9 cellular contexts compared by ENCODE assay signal in the genomic region with DNA sequence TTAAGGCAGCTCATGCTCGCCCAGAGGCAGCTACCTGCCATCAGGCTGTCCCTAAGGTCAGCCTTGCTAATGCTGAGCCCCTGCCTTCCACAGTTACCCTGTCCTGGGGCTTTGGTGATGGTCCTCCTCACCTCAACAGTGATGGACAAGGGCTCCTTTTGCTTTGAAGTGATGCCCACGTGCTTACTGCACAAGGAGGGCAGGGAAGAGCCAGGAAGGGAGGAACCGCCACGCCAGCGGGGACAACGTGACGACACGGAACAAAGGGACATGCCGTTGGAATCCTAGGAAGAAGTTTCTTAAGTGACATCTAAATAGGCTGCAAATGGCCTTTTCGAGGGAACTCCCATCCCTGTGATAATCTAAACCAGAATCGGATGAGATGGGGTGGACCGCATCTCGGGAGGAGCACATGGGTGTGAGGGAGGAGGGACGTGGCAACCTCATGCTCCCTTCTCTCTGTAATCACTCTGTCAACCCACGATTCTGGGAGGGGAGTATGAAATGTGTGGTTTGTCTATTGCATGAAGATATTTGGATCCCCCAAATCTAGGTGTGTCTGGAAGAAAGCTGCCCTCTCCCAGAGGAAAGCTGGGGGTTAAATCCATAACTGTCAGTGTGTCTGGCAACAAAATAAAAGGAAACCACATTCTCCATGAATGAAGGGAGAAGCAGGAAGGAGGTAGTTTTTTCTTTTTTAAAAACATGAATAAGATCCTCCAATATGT.
DNase-seq lines count a peak whose midpoint lies in the region; ATAC-seq and TF ChIP-seq lines count a peak whose summit lies in the region.
"Had no signal": no experiment of that assay in that cellular context is flagged by ENCODE, and none has a peak within 500 bp of the region (broad histone marks: within the 10 kb centered on the region; RNA-seq: fewer than 3 reads in every experiment).

No MANE protein-coding gene starts in this region.

- no peak for TF ChIP-seq CTCF in AG10803 (conservative IDR thresholded peaks at IDR 0.05; ENCODE audit: low read length)
- TF ChIP-seq CTCF in gastroesophageal sphincter (IDR thresholded peaks at IDR 0.05): no peak
- TF ChIP-seq CTCF in psoas muscle (IDR thresholded peaks at IDR 0.05): no peak

- H3K4me1 ChIP-seq in SJSA1 (replicated peaks): peaks cover 49% of the 10 kb centered on the region
- peaks cover 40 to 96% (median 79%) of the 10 kb centered on the region in 3 donors for H3K4me1 ChIP-seq in gastroesophageal sphincter
- H3K4me1 ChIP-seq in psoas muscle: peaks cover 84% of the 10 kb centered on the region

- peaks cover 34 to 48% of the 10 kb centered on the region in 2 donors for H3K4me1 Mint-ChIP-seq in stimulated activated naive B cell treated with anti-CD40 and anti-IgM and Interleukin-4, amounts not matched to agents 10 μg/mL and 1 μg/mL and 100 μg/mL, for 72 hours

- H3K27me3 ChIP-seq in SJSA1 (replicated peaks): no peaks in the 10 kb centered on the region
- no peaks in the 10 kb centered on the region for H3K27me3 ChIP-seq in gastroesophageal sphincter
- no peaks in the 10 kb centered on the region for H3K27me3 ChIP-seq in psoas muscle (ENCODE audit: insufficient read depth in 3 of 3, low read length in 2 of 3)

- H3K27ac Mint-ChIP-seq in stimulated activated naive B cell treated with anti-CD40 and anti-IgM and Interleukin-4, amounts not matched to agents 10 μg/mL and 1 μg/mL and 100 μg/mL, for 72 hours: no peak overlapping the region

- no peak for TF ChIP-seq POLR2A in gastroesophageal sphincter (IDR thresholded peaks at IDR 0.05)

- H3K36me3 Mint-ChIP-seq in stimulated activated naive B cell treated with anti-CD40 and anti-IgM and Interleukin-4, amounts not matched to agents 10 μg/mL and 1 μg/mL and 100 μg/mL, for 72 hours: no peaks in the 10 kb centered on the region

- no peaks in the 10 kb centered on the region for H3K27me3 Mint-ChIP-seq in stimulated activated naive B cell treated with anti-CD40 and anti-IgM and Interleukin-4, amounts not matched to agents 10 μg/mL and 1 μg/mL and 100 μg/mL, for 72 hours

- H3K36me3 ChIP-seq in SJSA1: no peaks in the 10 kb centered on the region
- no peaks in the 10 kb centered on the region for H3K36me3 ChIP-seq in gastroesophageal sphincter
- no peaks in the 10 kb centered on the region for H3K36me3 ChIP-seq in psoas muscle (ENCODE audit: insufficient read depth in 1 of 2, low read depth in 1 of 2)

- H3K4me3 ChIP-seq in AG10803 (ENCODE audit: low read length): no peak overlapping the region
- no peak overlapping the region for H3K4me3 ChIP-seq in SJSA1
- no peak overlapping the region for H3K4me3 ChIP-seq in gastroesophageal sphincter
- peak overlapping the region; percentile 8 for H3K4me3 ChIP-seq in psoas muscle

- TF ChIP-seq EP300 in gastroesophageal sphincter (IDR thresholded peaks at IDR 0.05): no peak

- H3K4me3 Mint-ChIP-seq in stimulated activated naive B cell treated with anti-CD40 and anti-IgM and Interleukin-4, amounts not matched to agents 10 μg/mL and 1 μg/mL and 100 μg/mL, for 72 hours: no peak overlapping the region

- H3K27ac ChIP-seq in SJSA1 (peak overlapping the region; percentile 96), gastroesophageal sphincter (peak overlapping the region; percentile 95 to 100 (median 98)), psoas muscle (peak overlapping the region; percentile 94)

- ATAC-seq in gastroesophageal sphincter (no peak), psoas muscle (no peak), HG03196 (IDR thresholded peaks at IDR 0.05; ENCODE audit: unreplicated experiment) (no peak), GM18511 (IDR thresholded peaks at IDR 0.05; ENCODE audit: unreplicated experiment) (no peak)
- ATAC-seq in stimulated activated naive B cell treated with anti-CD40 and anti-IgM and Interleukin-4, amounts not matched to agents 10 μg/mL and 1 μg/mL and 100 μg/mL, for 72 hours (replicated peaks): no peak

- no peaks in the 10 kb centered on the region for H3K9me3 Mint-ChIP-seq in stimulated activated naive B cell treated with anti-CD40 and anti-IgM and Interleukin-4, amounts not matched to agents 10 μg/mL and 1 μg/mL and 100 μg/mL, for 72 hours

- DNase-seq in AG10803 (ENCODE audit: low read depth) (peak; percentile 66), SJSA1 (ENCODE audit: low read depth in 1 of 2, low spot score in 2 of 2) (no peak), psoas muscle (no peak), NAMALWA (ENCODE audit: low spot score) (no peak)
- DNase-seq in stimulated activated naive B cell treated with anti-CD40 and anti-IgM and Interleukin-4, amounts not matched to agents 10 μg/mL and 1 μg/mL and 100 μg/mL, for 72 hours: no peak
- DNase-seq: activated gamma-delta T cell treated with Interleukin-2 at 50 U/mL for 16 hours had no signal

- WGBS in gastroesophageal sphincter (ENCODE audit: low coverage in 1 of 2), 2 donors: 68 to 70% methylated on average over 6 to 13 of the region's 15 CpGs
- 80 to 83% (median 81%) methylated on average over 15 of the region's 15 CpGs for WGBS in psoas muscle, 3 donors

- intact Hi-C loops in psoas muscle (cut with DNase I): loop anchor here (5.0 to 10.0 kb wide), 5 partner anchors 109 to 356 kb away; partner anchors contain the start of gene IRF2BP2 (in 1 of the 2)

- no peaks in the 10 kb centered on the region for H3K9me3 ChIP-seq in SJSA1 (replicated peaks)
- H3K9me3 ChIP-seq in gastroesophageal sphincter: no peaks in the 10 kb centered on the region
- H3K9me3 ChIP-seq in psoas muscle: no peaks in the 10 kb centered on the region
